16 cellular contexts compared by ENCODE assay signal in the genomic region with DNA sequence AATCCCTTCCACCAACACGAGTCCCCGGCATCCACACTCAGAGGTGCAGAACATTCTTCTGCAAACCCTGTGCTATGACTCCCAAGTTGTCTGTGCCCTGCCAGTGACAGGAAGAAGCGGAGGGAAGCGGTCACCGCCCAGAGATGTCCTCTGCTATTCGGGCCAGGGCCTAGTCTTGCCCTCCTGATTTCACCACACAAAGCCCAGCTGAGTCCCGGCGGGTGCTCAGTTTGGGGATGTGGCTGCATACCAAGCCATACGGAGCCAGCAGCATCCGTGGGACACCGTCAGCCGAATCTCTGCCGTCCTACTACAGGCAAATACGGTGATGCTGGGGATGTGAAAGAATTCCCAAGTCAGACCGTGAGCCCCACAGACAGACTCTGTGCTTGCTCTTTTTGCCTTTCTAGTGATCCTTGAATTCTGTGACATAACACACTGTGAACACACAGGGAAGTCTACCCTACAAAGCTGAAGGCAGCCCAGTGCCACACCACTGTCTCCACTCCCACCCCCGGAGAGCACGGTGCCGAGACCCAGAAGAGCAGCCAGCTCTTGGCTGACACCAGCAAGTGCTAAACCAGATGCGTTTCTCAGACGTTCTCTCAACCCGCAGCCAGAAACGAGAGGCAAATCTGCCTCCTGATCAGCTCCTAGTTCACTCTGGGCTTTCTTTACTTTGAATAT. TPM values are rescaled to one million over a fixed set of nuclear protein-coding genes. Genes with fewer than 3 reads are reported as not detected.
A peak's percentile ranks its signal among the peaks of the same experiment; 100 is the strongest.
DNase-seq lines count a peak whose midpoint lies in the region; ATAC-seq and TF ChIP-seq lines count a peak whose summit lies in the region.
"Had no signal": no experiment of that assay in that cellular context is flagged by ENCODE, and none has a peak within 500 bp of the region (broad histone marks: within the 10 kb centered on the region; RNA-seq: fewer than 3 reads in every experiment).

No MANE protein-coding gene starts in this region.

- H3F3A ChIP-seq in smooth muscle cell (ENCODE audit: low read depth) = no peaks in the 10 kb centered on the region

- H3K4me3 ChIP-seq in endodermal cell (ENCODE audit: low read length) = no peak overlapping the region
- no peak overlapping the region for H3K4me3 ChIP-seq in smooth muscle cell
- H3K4me3 ChIP-seq: ovary, tibial artery had no signal

- H3K27me3 ChIP-seq in endodermal cell (ENCODE audit: control insufficient read depth, insufficient read depth, low read length, poor library complexity, severe bottlenecking) (peaks cover 49% of the 10 kb centered on the region), smooth muscle cell (ENCODE audit: low read depth) (peaks cover 25% of the 10 kb centered on the region)
- H3K27me3 ChIP-seq: ovary had no signal

- H3K4me3 Mint-ChIP-seq in activated CD4-positive, alpha-beta T cell treated with anti-CD3 and anti-CD28 coated beads for 36 hours = peak overlapping the region; percentile 84
- H3K4me3 Mint-ChIP-seq in T-helper 17 cell (peak overlapping the region; percentile 49), endodermal cell (peak overlapping the region; percentile 1), osteocyte (ENCODE audit: unreplicated experiment) (peak overlapping the region; percentile 84)
- H3K4me3 Mint-ChIP-seq: HFFc6 had no signal

- H3K9me3 Mint-ChIP-seq in activated CD4-positive, alpha-beta T cell treated with anti-CD3 and anti-CD28 coated beads for 36 hours (ENCODE audit: low read depth) = no peaks in the 10 kb centered on the region
- H3K9me3 Mint-ChIP-seq in endodermal cell = peaks cover 17% of the 10 kb centered on the region
- H3K9me3 Mint-ChIP-seq in osteocyte (ENCODE audit: unreplicated experiment) = no peaks in the 10 kb centered on the region
- H3K9me3 Mint-ChIP-seq: HFFc6 had no signal

- no peaks in the 10 kb centered on the region for H3K4me1 ChIP-seq in endodermal cell (ENCODE audit: control insufficient read depth, insufficient read depth, low read length)
- H3K4me1 ChIP-seq in smooth muscle cell (ENCODE audit: low read depth) = peaks cover 7% of the 10 kb centered on the region

- no peak overlapping the region for H3K4me2 ChIP-seq in smooth muscle cell

- no peaks in the 10 kb centered on the region for H3K79me2 ChIP-seq in smooth muscle cell (ENCODE audit: low read depth)

- H3K27ac Mint-ChIP-seq in activated CD4-positive, alpha-beta T cell treated with anti-CD3 and anti-CD28 coated beads for 36 hours = no peak overlapping the region
- H3K27ac Mint-ChIP-seq in T-helper 17 cell (no peak overlapping the region), endodermal cell (no peak overlapping the region), osteocyte (ENCODE audit: unreplicated experiment) (no peak overlapping the region)
- H3K27ac Mint-ChIP-seq: HFFc6 had no signal

- H3K9ac ChIP-seq in endodermal cell (ENCODE audit: extremely low read depth, low read length, poor library complexity, severe bottlenecking) = no peak overlapping the region
- no peak overlapping the region for H3K9ac ChIP-seq in smooth muscle cell (ENCODE audit: low read depth)

- 92 to 94% methylated on average over 12 to 22 of the region's 22 CpGs for WGBS in endodermal cell (ENCODE audit: insufficient coverage in 1 of 2, insufficient read length in 1 of 2), 2 experiments
- 93% methylated on average over 22 of the region's 22 CpGs for WGBS in smooth muscle cell (ENCODE audit: low lambda C conversion rate)

- no peaks in the 10 kb centered on the region for H3K36me3 ChIP-seq in endodermal cell (ENCODE audit: control insufficient read depth, insufficient read depth, low read length)
- no peaks in the 10 kb centered on the region for H3K36me3 ChIP-seq in smooth muscle cell (ENCODE audit: low read depth)
- H3K36me3 ChIP-seq: ovary, tibial artery had no signal

- no peak for ATAC-seq in activated CD4-positive, alpha-beta T cell treated with anti-CD3 and anti-CD28 coated beads for 36 hours
- no peak for ATAC-seq in T-helper 17 cell
- no peak for ATAC-seq in GM21528 (IDR thresholded peaks at IDR 0.05; ENCODE audit: low FRiP score, unreplicated experiment)
- ATAC-seq: A549 had no signal

- peaks cover 2% of the 10 kb centered on the region for H3K27me3 Mint-ChIP-seq in activated CD4-positive, alpha-beta T cell treated with anti-CD3 and anti-CD28 coated beads for 36 hours
- H3K27me3 Mint-ChIP-seq in T-helper 17 cell (no peaks in the 10 kb centered on the region), endodermal cell (ENCODE audit: insufficient read depth) (peaks cover 62% of the 10 kb centered on the region), osteocyte (ENCODE audit: unreplicated experiment) (no peaks in the 10 kb centered on the region)

- DNase-seq in activated CD4-positive, alpha-beta T cell treated with anti-CD3 and anti-CD28 coated beads for 36 hours = no peak
- DNase-seq in activated CD4-positive, alpha-beta T cell treated with anti-CD3 and anti-CD28 coated beads for 4 hours = no peak
- DNase-seq in T-helper 17 cell = no peak
- no peak for DNase-seq in endodermal cell
- DNase-seq in osteocyte (ENCODE audit: extremely low spot score, unreplicated experiment) = no peak
- DNase-seq in SHP77 (lab: John Stamatoyannopoulos, UW) = no peak
- DNase-seq in smooth muscle cell (lab: John Stamatoyannopoulos, UW; ENCODE audit: unreplicated experiment) = no peak
- DNase-seq: activated CD4-positive, alpha-beta T cell treated with anti-CD3 and anti-CD28 coated beads, Interleukin-2, amount 50 U/mL, for 1 hour; HFFc6; hypothalamus; NCI-H1048; stimulated activated CD4-positive, alpha-beta T cell treated with anti-CD3 and anti-CD28 coated beads, Interleukin-12 subunit alpha, Interleukin-12 subunit beta, amount 100 ng/mL, for 4 hours had no signal

- H3K36me3 Mint-ChIP-seq in activated CD4-positive, alpha-beta T cell treated with anti-CD3 and anti-CD28 coated beads for 36 hours (ENCODE audit: low read depth) = no peaks in the 10 kb centered on the region
- H3K36me3 Mint-ChIP-seq in T-helper 17 cell (ENCODE audit: low read depth) (no peaks in the 10 kb centered on the region), endodermal cell (ENCODE audit: low read depth) (peaks cover 8% of the 10 kb centered on the region), osteocyte (ENCODE audit: unreplicated experiment) (peaks cover 3% of the 10 kb centered on the region)

- H3K9me3 ChIP-seq in T-helper 17 cell (ENCODE audit: control insufficient read depth, low read length, poor library complexity, severe bottlenecking) = no peaks in the 10 kb centered on the region
- H3K9me3 ChIP-seq in endodermal cell (ENCODE audit: control insufficient read depth, low read length) = peaks cover 14% of the 10 kb centered on the region
- H3K9me3 ChIP-seq in smooth muscle cell (replicated peaks; ENCODE audit: low read depth) = no peaks in the 10 kb centered on the region
- H3K9me3 ChIP-seq: A549, ovary, tibial artery had no signal

- intact Hi-C loops in activated CD4-positive, alpha-beta T cell treated with anti-CD3 and anti-CD28 coated beads for 36 hours (cut with DNase I, micrococcal nuclease) = loop anchor here in 1 of 2 experiments (5.0 to 10.0 kb wide), 4 partner anchors 323 to 1052 kb away; a partner anchor contains a TSS

- peaks cover 4% of the 10 kb centered on the region for H4K20me1 ChIP-seq in smooth muscle cell (ENCODE audit: low read depth)

- CTCF ChIA-PET in activated CD4-positive, alpha-beta T cell treated with anti-CD3 and anti-CD28 coated beads for 36 hours (lab: Charles Lee) = no interaction called here

- POLR2A ChIA-PET in activated CD4-positive, alpha-beta T cell treated with anti-CD3 and anti-CD28 coated beads for 36 hours (lab: Charles Lee) = no interaction called here

- no peak overlapping the region for H2AFZ ChIP-seq in smooth muscle cell (ENCODE audit: low read depth)

- H3K27ac ChIP-seq in endodermal cell (ENCODE audit: low read depth, low read length) (no peak overlapping the region), smooth muscle cell (ENCODE audit: low read depth) (no peak overlapping the region)
- H3K27ac ChIP-seq: ovary, tibial artery had no signal

- H3K4me1 Mint-ChIP-seq in activated CD4-positive, alpha-beta T cell treated with anti-CD3 and anti-CD28 coated beads for 36 hours = peaks cover 5% of the 10 kb centered on the region
- H3K4me1 Mint-ChIP-seq in T-helper 17 cell (peaks cover 7% of the 10 kb centered on the region), endodermal cell (peaks cover 1% of the 10 kb centered on the region), osteocyte (ENCODE audit: unreplicated experiment) (peaks cover 7% of the 10 kb centered on the region)

- no peak for TF ChIP-seq CTCF in endodermal cell (conservative IDR thresholded peaks at IDR 0.05)
- no peak for TF ChIP-seq CTCF in osteocyte (IDR thresholded peaks at IDR 0.05)
- TF ChIP-seq CTCF in smooth muscle cell (IDR thresholded peaks at IDR 0.05; ENCODE audit: borderline replicate concordance, insufficient read depth, poor library complexity, severe bottlenecking) = no peak

RNA-seq across cellular contexts. Expression of a gene that starts 2.0 kb away (rescaled TPM):
- 10 to 100 TPM; 15.8 to 19.9 TPM for total RNA-seq in activated CD4-positive, alpha-beta T cell treated with anti-CD3 and anti-CD28 coated beads for 36 hours
- 1 to 10 TPM; 7.1 to 8.4 TPM for total RNA-seq in T-helper 17 cell
- 1 to 10 TPM; 8.4 to 9.9 TPM for total RNA-seq in endodermal cell
- polyA plus RNA-seq in endodermal cell (2013, experiment 1 of 2) = 20.9 TPM
- 18.8 TPM for polyA plus RNA-seq in endodermal cell (2013, experiment 2 of 2)
- 15.7 and 17.3 TPM in 2 replicates for total RNA-seq in osteocyte
- 1.4 and 2.3 TPM in 2 replicates for total RNA-seq in smooth muscle cell
- polyA plus RNA-seq in smooth muscle cell = 9.2 and 13.2 TPM in 2 replicates

RNA-seq across cellular contexts. Expression of a gene that starts 26.2 kb away (rescaled TPM):
- total RNA-seq in activated CD4-positive, alpha-beta T cell treated with anti-CD3 and anti-CD28 coated beads for 36 hours = 1 to 10 TPM; 3.6 to 4.1 TPM
- total RNA-seq in T-helper 17 cell (1 to 10 TPM; 3.5 to 7.6 TPM), endodermal cell (10 to 100 TPM; 10.3 to 14.6 TPM), osteocyte (17.9 and 18.9 TPM in 2 replicates), smooth muscle cell (6.3 and 7.6 TPM in 2 replicates)
- 12.8 TPM for polyA plus RNA-seq in endodermal cell (2013, experiment 1 of 2)
- 12.3 TPM for polyA plus RNA-seq in endodermal cell (2013, experiment 2 of 2)
- polyA plus RNA-seq in smooth muscle cell = 11.5 and 12.8 TPM in 2 replicates

Comparison
In these comparisons a context has a peak if more than half of its experiments do, and no peak if none do; other contexts are left out.
1. H3K4me3 Mint-ChIP-seq: peak in every context shown above with its lines; median percentile 84 in activated CD4-positive, alpha-beta T cell treated with anti-CD3 and anti-CD28 coated beads for 36 hours; 84 in osteocyte; 49 in T-helper 17 cell; 1 in endodermal cell.